25 cellular contexts compared by ENCODE assay signal in genomic region chr10:108490931-108491330, GRCh38.
DNase-seq lines count a peak whose midpoint lies in the region; ATAC-seq, FAIRE-seq and TF ChIP-seq lines count a peak whose summit lies in the region.
"Had no signal": no experiment of that assay in that cellular context is flagged by ENCODE, and none has a peak within 500 bp of the region (broad histone marks: within the 10 kb centered on the region; RNA-seq: fewer than 3 reads in every experiment).

No MANE protein-coding gene starts in this region.

- DNase-seq in AG10803 (ENCODE audit: low read depth) (peak; percentile 19), HT-29 (ENCODE audit: low spot score) (peak; percentile 15), renal cortical epithelial cell (ENCODE audit: low read depth) (peak; percentile 46), GM13976 (ENCODE audit: low spot score) (no peak)
- DNase-seq: 8988T; ACHN; AML-193; CD4-positive, alpha-beta memory T cell; COR-L47; DMS53; H9; NCI-H1092; NCI-H1417 treated with DMSO at 0.1 percent for 48 hours; NCI-H1694 treated with DMSO at 0.1 percent for 48 hours; NCI-H2081; NCI-H2227 treated with DMSO at 0.1 percent for 48 hours; NCI-H526 treated with DMSO at 0.1 percent for 48 hours; Right ventricle myocardium superior; RPMI8226 had no signal

- no peak overlapping the region for H3K4me3 ChIP-seq in AG10803 (ENCODE audit: low read length)
- H3K4me3 ChIP-seq: BLaER1 treated with 17β-estradiol and CSF1 and Interleukin-3, amounts not matched to agents 10 nM and 100 nM; SJSA1 had no signal

- peak; percentile 70 for FAIRE-seq in endometrium (lab: Jason Lieb, UNC)
- FAIRE-seq: GM12891 had no signal

- no peak for ATAC-seq in HG02588 (IDR thresholded peaks at IDR 0.05; ENCODE audit: unreplicated experiment)
- no peak for ATAC-seq in GM18502 (IDR thresholded peaks at IDR 0.05; ENCODE audit: poor library complexity, unreplicated experiment)

- in situ Hi-C loops in GM13976 (cut with MboI; ENCODE audit: low sequenced_read_pairs, unreplicated experiment): no loop called here

- TF ChIP-seq CTCF in AG10803 (conservative IDR thresholded peaks at IDR 0.05; ENCODE audit: low read length): no peak
- no peak for TF ChIP-seq CTCF in GM13976 (IDR thresholded peaks at IDR 0.05; ENCODE audit: borderline replicate concordance, control extremely low read depth, extremely low read depth, insufficient read depth, missing control alignments)
